Comparison of ENCODE assay signal across 8 cellular contexts in genomic region chr2:183078467-183079334, GRCh38. TPM values are rescaled to one million over a fixed set of nuclear protein-coding genes. Genes with fewer than 3 reads are reported as not detected.
A peak's percentile ranks its signal among the peaks of the same experiment; 100 is the strongest.
DNase-seq lines count a peak whose midpoint lies in the region; ATAC-seq and FAIRE-seq lines count a peak whose summit lies in the region.

Gene DUSP19 (plus strand): TSS chr2:183078747. CDS start chr2:183078934, 187 bp downstream.

- H3K4me3 ChIP-seq in iPS-11a (ENCODE audit: low read depth, low read length) (peak within 1 kb of the TSS; percentile 81), skeletal muscle cell (ENCODE audit: low read depth, low read length) (peak within 1 kb of the TSS; percentile 56)

- FAIRE-seq in TTC549 (lab: Jason Lieb, UNC), result peak; percentile 88

- peak; percentile 95 for DNase-seq in A172 (ENCODE audit: low spot score)
- peak; percentile 87 for DNase-seq in NCI-H2081 treated with DMSO at 0.1 percent for 48 hours (lab: John Stamatoyannopoulos, UW)
- DNase-seq in brain pericyte (ENCODE audit: low read depth, low spot score), result peak; percentile 86
- peak; percentile 74 for DNase-seq in skeletal muscle cell (ENCODE audit: low read depth)

- ATAC-seq in GM18519 (IDR thresholded peaks at IDR 0.05; ENCODE audit: low FRiP score, unreplicated experiment) (peak; percentile 78), HG03045 (IDR thresholded peaks at IDR 0.05; ENCODE audit: unreplicated experiment) (peak; percentile 93)

RNA-seq across cellular contexts. Expression of gene DUSP19, which starts in this region (rescaled TPM):
- total RNA-seq in A172 (2014; rRNA removed; shearing (Covaris generic)), result 2.5 and 3.2 TPM in 2 replicates

Comparison
In these comparisons a context has a peak if more than half of its experiments do, and no peak if none do; other contexts are left out.
1. Peak in every context shown above with its lines: DNase-seq, ATAC-seq and H3K4me3 ChIP-seq.